21 cellular contexts compared by ENCODE assay signal in the genomic region with DNA sequence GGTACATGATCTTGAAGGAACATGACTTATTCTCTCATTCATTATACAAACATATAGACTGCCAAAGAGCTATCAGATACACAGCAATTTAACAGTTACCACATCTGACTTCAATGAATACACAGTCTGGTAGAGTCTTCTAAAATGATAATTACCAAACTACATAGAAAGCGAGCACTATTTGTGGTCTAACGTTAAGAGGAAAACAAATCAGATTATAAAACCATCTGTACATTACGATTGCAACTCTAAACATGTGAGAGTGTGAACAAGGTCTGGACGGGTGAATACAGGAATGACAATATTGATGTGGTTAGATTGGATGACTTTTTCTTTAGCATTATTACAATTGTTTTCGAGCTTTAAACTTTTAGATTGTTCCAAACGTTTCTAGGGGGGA. TPM values are rescaled to one million over a fixed set of nuclear protein-coding genes. Genes with fewer than 3 reads are reported as not detected.
DNase-seq lines count a peak whose midpoint lies in the region; ATAC-seq lines count a peak whose summit lies in the region.
"Had no signal": no experiment of that assay in that cellular context is flagged by ENCODE, and none has a peak within 500 bp of the region (broad histone marks: within the 10 kb centered on the region; RNA-seq: fewer than 3 reads in every experiment).

No MANE protein-coding gene starts in this region.

- H3K4me3 Mint-ChIP-seq in activated T-cell treated with anti-CD3 and anti-CD28 coated beads, Interleukin-2, amount 50 U/mL, for 72 hours: peak overlapping the region in 1 of 2 donors; percentile 35
- no peak overlapping the region for H3K4me3 Mint-ChIP-seq in dendritic cell treated with granulocyte-macrophage colony-stimulating factor and Interleukin-4, amounts not matched to agents 40 ng/mL and 50 ng/mL, for 4 days
- H3K4me3 Mint-ChIP-seq in stimulated activated effector memory CD8-positive, alpha-beta T cell treated with anti-CD3 and anti-CD28 coated beads, Interleukin-12 subunit alpha, Interleukin-12 subunit beta, amount 100 ng/mL, for 72 hours: peak overlapping the region; percentile 40
- H3K4me3 Mint-ChIP-seq: CD4-positive, alpha-beta T cell had no signal

- peak overlapping the region; percentile 51 for H3K27ac Mint-ChIP-seq in activated T-cell treated with anti-CD3 and anti-CD28 coated beads, Interleukin-2, amount 50 U/mL, for 72 hours
- H3K27ac Mint-ChIP-seq in dendritic cell treated with granulocyte-macrophage colony-stimulating factor and Interleukin-4, amounts not matched to agents 40 ng/mL and 50 ng/mL, for 4 days: peak overlapping the region; percentile 18
- H3K27ac Mint-ChIP-seq in stimulated activated effector memory CD8-positive, alpha-beta T cell treated with anti-CD3 and anti-CD28 coated beads, Interleukin-12 subunit alpha, Interleukin-12 subunit beta, amount 100 ng/mL, for 72 hours: peak overlapping the region; percentile 15
- H3K27ac Mint-ChIP-seq: CD4-positive, alpha-beta T cell had no signal

- H3K36me3 Mint-ChIP-seq in activated T-cell treated with anti-CD3 and anti-CD28 coated beads, Interleukin-2, amount 50 U/mL, for 72 hours (ENCODE audit: insufficient read depth in 2 of 2): peaks cover 8 to 10% of the 10 kb centered on the region in 2 donors
- no peaks in the 10 kb centered on the region for H3K36me3 Mint-ChIP-seq in dendritic cell treated with granulocyte-macrophage colony-stimulating factor and Interleukin-4, amounts not matched to agents 40 ng/mL and 50 ng/mL, for 4 days (ENCODE audit: low read depth)
- peaks cover 18% of the 10 kb centered on the region for H3K36me3 Mint-ChIP-seq in stimulated activated effector memory CD8-positive, alpha-beta T cell treated with anti-CD3 and anti-CD28 coated beads, Interleukin-12 subunit alpha, Interleukin-12 subunit beta, amount 100 ng/mL, for 72 hours

- H3K27me3 Mint-ChIP-seq in activated T-cell treated with anti-CD3 and anti-CD28 coated beads, Interleukin-2, amount 50 U/mL, for 72 hours (ENCODE audit: low read depth): peaks cover 40% of the 10 kb centered on the region
- H3K27me3 Mint-ChIP-seq in dendritic cell treated with granulocyte-macrophage colony-stimulating factor and Interleukin-4, amounts not matched to agents 40 ng/mL and 50 ng/mL, for 4 days: no peaks in the 10 kb centered on the region
- H3K27me3 Mint-ChIP-seq: CD4-positive, alpha-beta T cell had no signal

- ATAC-seq in activated T-cell treated with anti-CD3 and anti-CD28 coated beads, Interleukin-2, amount 50 U/mL, for 72 hours (replicated peaks in 1 of 2): no peak
- no peak for ATAC-seq in stimulated activated effector memory CD8-positive, alpha-beta T cell treated with anti-CD3 and anti-CD28 coated beads, Interleukin-12 subunit alpha, Interleukin-12 subunit beta, amount 100 ng/mL, for 72 hours
- ATAC-seq in HG03025 (IDR thresholded peaks at IDR 0.05; ENCODE audit: low FRiP score, unreplicated experiment) (no peak), GM19397 (IDR thresholded peaks at IDR 0.05; ENCODE audit: unreplicated experiment) (no peak)
- ATAC-seq: Panc1 had no signal

- intact Hi-C loops in dendritic cell treated with granulocyte-macrophage colony-stimulating factor and Interleukin-4, amounts not matched to agents 40 ng/mL and 50 ng/mL, for 4 days (cut with micrococcal nuclease): loop anchor here (5.0 kb wide), 1 partner anchor 46 kb away; no protein-coding TSS in a partner anchor

- peak overlapping the region; percentile 40 for H3K4me3 ChIP-seq in Jurkat, Clone E6-1 (ENCODE audit: low read length)

- peaks cover 54% of the 10 kb centered on the region for H3K4me1 Mint-ChIP-seq in activated T-cell treated with anti-CD3 and anti-CD28 coated beads, Interleukin-2, amount 50 U/mL, for 72 hours (ENCODE audit: low read depth)
- peaks cover 61% of the 10 kb centered on the region for H3K4me1 Mint-ChIP-seq in dendritic cell treated with granulocyte-macrophage colony-stimulating factor and Interleukin-4, amounts not matched to agents 40 ng/mL and 50 ng/mL, for 4 days (ENCODE audit: low read depth)
- H3K4me1 Mint-ChIP-seq in stimulated activated effector memory CD8-positive, alpha-beta T cell treated with anti-CD3 and anti-CD28 coated beads, Interleukin-12 subunit alpha, Interleukin-12 subunit beta, amount 100 ng/mL, for 72 hours: peaks cover 75% of the 10 kb centered on the region

- no peak for DNase-seq in activated T-cell treated with anti-CD3 and anti-CD28 coated beads, Interleukin-2, amount 50 U/mL, for 72 hours
- DNase-seq in activated T-cell treated with anti-CD3 and anti-CD28 coated beads for 4 hours (no peak), NCI-H345 (lab: John Stamatoyannopoulos, UW) (no peak)
- DNase-seq in Jurkat, Clone E6-1 (ENCODE audit: low read depth, low spot score): peak; percentile 84
- DNase-seq in stimulated activated effector memory CD8-positive, alpha-beta T cell treated with anti-CD3 and anti-CD28 coated beads, Interleukin-12 subunit alpha, Interleukin-12 subunit beta, amount 100 ng/mL, for 72 hours (ENCODE audit: low spot score in 2 of 2): no peak
- DNase-seq: CD4-positive, alpha-beta T cell; COR-L47; NCI-H1105 treated with DMSO at 0.1 percent for 48 hours; NCI-H146; NCI-H1930; NCI-H2107; NCI-H446 treated with DMSO at 0.1 percent for 48 hours; NCI-H526 treated with DMSO at 0.1 percent for 48 hours; SHP77 had no signal

- peaks cover 6 to 10% of the 10 kb centered on the region in 2 donors for H3K9me3 Mint-ChIP-seq in activated T-cell treated with anti-CD3 and anti-CD28 coated beads, Interleukin-2, amount 50 U/mL, for 72 hours
- H3K9me3 Mint-ChIP-seq in dendritic cell treated with granulocyte-macrophage colony-stimulating factor and Interleukin-4, amounts not matched to agents 40 ng/mL and 50 ng/mL, for 4 days: no peaks in the 10 kb centered on the region
- peaks cover 5% of the 10 kb centered on the region for H3K9me3 Mint-ChIP-seq in stimulated activated effector memory CD8-positive, alpha-beta T cell treated with anti-CD3 and anti-CD28 coated beads, Interleukin-12 subunit alpha, Interleukin-12 subunit beta, amount 100 ng/mL, for 72 hours
- H3K9me3 Mint-ChIP-seq: CD4-positive, alpha-beta T cell had no signal

RNA-seq across cellular contexts. Expression of a gene that starts 16.3 kb away (rescaled TPM):
- total RNA-seq in activated T-cell treated with anti-CD3 and anti-CD28 coated beads, Interleukin-2, amount 50 U/mL, for 72 hours: 1 to 10 TPM in 1 of 2 donors, under 1 TPM in 1; 0.79 to 2.7 TPM
- polyA plus RNA-seq in Jurkat, Clone E6-1 (2012; ENCODE audit: insufficient read depth, insufficient read length): not detected
- total RNA-seq: A172, H1, SK-MEL-5 had no signal
